ENCODE assay signal across 12 cellular contexts in the genomic region with DNA sequence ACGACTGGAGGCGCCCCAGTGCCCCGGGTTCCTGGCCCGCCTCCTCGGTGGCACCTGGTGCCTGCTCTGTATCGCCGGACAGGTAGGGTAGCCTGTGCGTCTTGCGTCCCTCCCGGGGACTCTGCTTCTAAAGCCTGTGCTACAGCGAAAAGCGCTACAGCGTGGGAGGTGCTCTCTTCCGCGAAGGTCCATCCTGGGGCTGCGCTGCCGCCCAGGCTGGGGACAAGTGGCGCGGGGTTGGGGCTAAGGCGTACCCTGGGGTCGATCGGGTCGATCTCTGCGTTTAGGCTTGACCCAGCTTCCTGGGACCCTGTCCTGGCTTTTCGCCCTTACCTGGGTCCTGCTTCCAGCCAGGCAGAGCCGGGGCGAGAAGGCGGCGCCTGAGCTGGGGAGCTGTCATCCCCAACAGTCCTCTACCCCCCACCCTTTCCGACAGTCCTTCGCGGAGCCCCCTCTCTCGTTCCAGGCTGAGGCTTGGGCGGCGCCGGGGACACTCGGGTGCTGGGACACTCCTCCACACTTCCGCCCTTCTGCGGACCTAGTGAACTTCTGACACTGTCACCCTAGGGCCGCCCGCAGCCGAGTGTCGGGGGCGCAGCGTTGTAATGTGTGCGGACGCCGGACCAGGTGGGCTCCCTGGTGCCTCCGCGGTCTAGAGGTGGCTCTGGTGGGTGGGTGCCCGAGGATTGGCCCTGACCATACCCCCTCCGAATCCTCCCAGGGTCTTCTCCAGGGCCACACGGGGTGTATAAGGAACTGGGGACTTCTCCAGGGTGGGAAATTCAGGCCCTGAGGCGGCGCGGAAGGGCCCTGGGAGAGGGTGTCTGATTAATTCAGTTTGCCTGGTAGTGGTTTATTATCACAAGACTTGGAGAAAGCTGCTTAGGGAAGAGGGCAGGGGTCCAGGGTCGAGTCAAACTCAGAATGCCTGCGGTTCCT.
DNase-seq lines count a peak whose midpoint lies in the region; TF ChIP-seq lines count a peak whose summit lies in the region.
"Had no signal": no experiment of that assay in that cellular context is flagged by ENCODE, and none has a peak within 500 bp of the region (broad histone marks: within the 10 kb centered on the region; RNA-seq: fewer than 3 reads in every experiment).

No MANE protein-coding gene starts in this region.

- no peaks in the 10 kb centered on the region for H3K36me3 ChIP-seq in sigmoid colon
- H3K36me3 ChIP-seq: BLaER1 had no signal

- H3K9me3 ChIP-seq in sigmoid colon: no peaks in the 10 kb centered on the region

- H3K27me3 ChIP-seq in sigmoid colon: peaks cover 0 to 39% (median 18%) of the 10 kb centered on the region in 3 donors
- H3K27me3 ChIP-seq: BLaER1 had no signal

- no peak for TF ChIP-seq EP300 in sigmoid colon (IDR thresholded peaks at IDR 0.05)

- DNase-seq in GM13976 (ENCODE audit: low spot score) (peak; percentile 24), astrocyte of the hippocampus (ENCODE audit: low read depth, low spot score) (peak; percentile 28), islet precursor cell (peak; percentile 66), sigmoid colon (no peak), T1000 (lab: John Stamatoyannopoulos, UW) (no peak), NCI-H187 treated with DMSO at 0.1 percent for 48 hours (lab: John Stamatoyannopoulos, UW) (no peak), UCSD-AML1 (lab: John Stamatoyannopoulos, UW; ENCODE audit: unreplicated experiment) (no peak)
- no peak for DNase-seq in stimulated activated CD4-positive, alpha-beta T cell treated with anti-CD3 and anti-CD28 coated beads, Interleukin-15, amount 100 ng/mL, for 24 hours
- DNase-seq: NCI-H1436 had no signal

- peak overlapping the region; percentile 39 to 93 (median 48) for H3K27ac ChIP-seq in sigmoid colon
- H3K27ac ChIP-seq: BLaER1, epithelial cell of prostate, HL-60 had no signal

- in situ Hi-C loops in GM13976 (cut with MboI; ENCODE audit: low sequenced_read_pairs, unreplicated experiment): no loop called here

- WGBS in sigmoid colon, 2 donors: 2 to 7% methylated on average over 58 of the region's 58 CpGs

- no peak for TF ChIP-seq CTCF in GM13976 (IDR thresholded peaks at IDR 0.05; ENCODE audit: borderline replicate concordance, control extremely low read depth, extremely low read depth, insufficient read depth, missing control alignments)
- TF ChIP-seq CTCF in sigmoid colon (IDR thresholded peaks at IDR 0.05): no peak

- peak overlapping the region; percentile 26 to 42 (median 38) for H3K4me3 ChIP-seq in sigmoid colon
- H3K4me3 ChIP-seq: BLaER1 had no signal

- intact Hi-C loops in sigmoid colon (cut with DNase I): no loop called here

- H3K4me1 ChIP-seq in sigmoid colon: peaks cover 0 to 15% (median 12%) of the 10 kb centered on the region in 4 donors
- H3K4me1 ChIP-seq: BLaER1 had no signal

- no peak for TF ChIP-seq POLR2A in sigmoid colon (IDR thresholded peaks at IDR 0.05)

Comparison
In these comparisons a context has a peak if more than half of its experiments do, and no peak if none do; other contexts are left out.
1. DNase-seq: peak in GM13976 (single experiment), astrocyte of the hippocampus (single experiment) and islet precursor cell (single experiment); none in sigmoid colon (single experiment), T1000 (single experiment), NCI-H187 treated with DMSO at 0.1 percent for 48 hours (single experiment), stimulated activated CD4-positive, alpha-beta T cell treated with anti-CD3 and anti-CD28 coated beads, Interleukin-15, amount 100 ng/mL, for 24 hours (single experiment) and UCSD-AML1 (single experiment).